8 cellular contexts compared by ENCODE assay signal in genomic region chr15:34436126-34436955, GRCh38. TPM values are rescaled to one million over a fixed set of nuclear protein-coding genes. Genes with fewer than 3 reads are reported as not detected.
DNase-seq lines count a peak whose midpoint lies in the region; FAIRE-seq and TF ChIP-seq lines count a peak whose summit lies in the region.

No MANE protein-coding gene starts in this region.

- H3K9ac ChIP-seq in keratinocyte (ENCODE audit: control insufficient read depth, extremely low read depth, insufficient read depth, low read length) (peak overlapping the region; percentile 77), subcutaneous abdominal adipose tissue (ENCODE audit: low read length in 5 of 5) (peak overlapping the region in 4 of 5 donors; percentile 48 to 71 (median 52))

- H3K36me3 ChIP-seq in keratinocyte (ENCODE audit: control insufficient read depth in 2 of 2, extremely low read depth in 1 of 2, insufficient read depth in 2 of 2, low read length in 2 of 2): peaks cover 3 to 8% of the 10 kb centered on the region in 2 experiments
- H3K36me3 ChIP-seq in subcutaneous abdominal adipose tissue (ENCODE audit: control insufficient read depth in 5 of 5, insufficient read depth in 5 of 5, low read length in 5 of 5): peaks cover 0 to 8% (median 0%) of the 10 kb centered on the region in 5 donors

- H3K4me2 ChIP-seq in keratinocyte (ENCODE audit: control insufficient read depth, extremely low read depth, insufficient read depth, low read depth, low read length): peak overlapping the region; percentile 90

- TF ChIP-seq CTCF in keratinocyte (optimal IDR thresholded peaks at IDR 0.05 in 1 of 3, IDR thresholded peaks at IDR 0.05 in 1 of 3, conservative IDR thresholded peaks at IDR 0.05 in 1 of 3; ENCODE audit: extremely low read depth in 1 of 3, insufficient read depth in 2 of 3, low read length in 3 of 3): no peak

- DNase-seq in stimulated activated CD4-positive, alpha-beta T cell treated with anti-CD3 and anti-CD28 coated beads, Interleukin-15, amount 100 ng/mL, for 24 hours: peak; percentile 38
- DNase-seq in stimulated activated CD4-positive, alpha-beta T cell treated with anti-CD3 and anti-CD28 coated beads, Interleukin-4, amount 100 ng/mL, for 24 hours: no peak
- peak; percentile 12 for DNase-seq in LHCN-M2 (ENCODE audit: low read depth)
- peak; percentile 11 for DNase-seq in astrocyte of the hippocampus (ENCODE audit: low read depth, low spot score)
- DNase-seq in keratinocyte (ENCODE audit: low read depth, low spot score): no peak
- DNase-seq in AG08395 (ENCODE audit: low spot score): no peak
- DNase-seq in NCI-H128 (lab: John Stamatoyannopoulos, UW; ENCODE audit: unreplicated experiment): no peak

- peak overlapping the region; percentile 22 for H2AFZ ChIP-seq in keratinocyte (ENCODE audit: control insufficient read depth, low read length)

- dilution Hi-C loops in keratinocyte (cut with MboI; ENCODE audit: extremely low pct_ligation_motif_present, low sequenced_read_pairs): no loop called here

- H3K79me2 ChIP-seq in keratinocyte (ENCODE audit: control insufficient read depth, insufficient read depth, low read length): peaks cover 25% of the 10 kb centered on the region

- no peaks in the 10 kb centered on the region for H4K20me1 ChIP-seq in keratinocyte (ENCODE audit: control insufficient read depth, extremely low read depth, insufficient read depth, low read length)

- H3K4me1 ChIP-seq in keratinocyte (ENCODE audit: control insufficient read depth, extremely low read depth, insufficient read depth, low read length): peaks cover 12% of the 10 kb centered on the region
- H3K4me1 ChIP-seq in subcutaneous abdominal adipose tissue (ENCODE audit: control insufficient read depth in 5 of 5, insufficient read depth in 5 of 5, low read length in 5 of 5): peaks cover 0 to 19% (median 13%) of the 10 kb centered on the region in 5 donors

- no peaks in the 10 kb centered on the region for H3K9me1 ChIP-seq in keratinocyte (ENCODE audit: control insufficient read depth, extremely low read depth, insufficient read depth, low read length)

- H3K27ac ChIP-seq in keratinocyte (ENCODE audit: control insufficient read depth, insufficient read depth, low read length): no peak overlapping the region
- H3K27ac ChIP-seq in subcutaneous abdominal adipose tissue (ENCODE audit: low read depth, low read length): no peak overlapping the region

- no peaks in the 10 kb centered on the region for H3K9me3 ChIP-seq in keratinocyte (ENCODE audit: control insufficient read depth, low read depth, low read length)
- H3K9me3 ChIP-seq in subcutaneous abdominal adipose tissue (ENCODE audit: control insufficient read depth in 5 of 5, low read length in 5 of 5): no peaks in the 10 kb centered on the region

- H3K4me3 ChIP-seq in keratinocyte (ENCODE audit: control insufficient read depth in 2 of 3, extremely low read depth in 1 of 3, insufficient read depth in 2 of 3, low read depth in 1 of 3, low read length in 3 of 3): peak overlapping the region; percentile 47 to 84 (median 66)
- peak overlapping the region in 4 of 5 donors; percentile 64 to 69 (median 68) for H3K4me3 ChIP-seq in subcutaneous abdominal adipose tissue (ENCODE audit: low read depth in 1 of 5, low read length in 5 of 5)

- H3K27me3 ChIP-seq in keratinocyte (ENCODE audit: control insufficient read depth, extremely low read depth, insufficient read depth, low read length) (no peaks in the 10 kb centered on the region), subcutaneous abdominal adipose tissue (ENCODE audit: control insufficient read depth in 5 of 5, insufficient read depth in 4 of 5, low read length in 5 of 5) (no peaks in the 10 kb centered on the region)

- FAIRE-seq in keratinocyte (lab: Jason Lieb, UNC): peak; percentile 69

RNA-seq across cellular contexts. Expression of gene GOLGA8A, which starts 1.3 kb away (rescaled TPM):
- 26.9 and 27.3 TPM in 2 replicates for total RNA-seq in LHCN-M2 (2014; rRNA removed)
- 5.5 TPM for polyA plus RNA-seq in LHCN-M2 (2012)
- polyA plus RNA-seq in keratinocyte: 27.2 to 54.9 TPM (median 42.0 TPM) in 3 replicates
- 86.5 TPM for polyA plus RNA-seq in keratinocyte (2011; ENCODE audit: low read depth)
- 1.3 and 2.8 TPM in 2 replicates for polyA plus RNA-seq in keratinocyte (2011; cell fraction: cytosol; rRNA removed)
- polyA plus RNA-seq in keratinocyte (2011; cell fraction: nucleus; rRNA removed): 350 and 354 TPM in 2 replicates
- polyA plus RNA-seq in keratinocyte (2012; ENCODE audit: low replicate concordance): 14.6 and 31.7 TPM in 2 replicates
- 4.1 to 19.3 TPM (median 7.1 TPM) in 3 replicates for polyA minus RNA-seq in keratinocyte
- 5.2 TPM for polyA minus RNA-seq in keratinocyte (2011; cell fraction: cytosol; rRNA and poly(A)+ RNA removed)
- polyA minus RNA-seq in keratinocyte (2011; cell fraction: nucleus; rRNA and poly(A)+ RNA removed): 14.5 and 37.4 TPM in 2 replicates

Comparison
In these comparisons a context has a peak if more than half of its experiments do, and no peak if none do; other contexts are left out.
1. DNase-seq: peak in stimulated activated CD4-positive, alpha-beta T cell treated with anti-CD3 and anti-CD28 coated beads, Interleukin-15, amount 100 ng/mL, for 24 hours (single experiment), LHCN-M2 (single experiment) and astrocyte of the hippocampus (single experiment); none in stimulated activated CD4-positive, alpha-beta T cell treated with anti-CD3 and anti-CD28 coated beads, Interleukin-4, amount 100 ng/mL, for 24 hours (single experiment), keratinocyte (single experiment), AG08395 (single experiment) and NCI-H128 (single experiment).